ENCODE assay signal across 10 cellular contexts in the genomic region with DNA sequence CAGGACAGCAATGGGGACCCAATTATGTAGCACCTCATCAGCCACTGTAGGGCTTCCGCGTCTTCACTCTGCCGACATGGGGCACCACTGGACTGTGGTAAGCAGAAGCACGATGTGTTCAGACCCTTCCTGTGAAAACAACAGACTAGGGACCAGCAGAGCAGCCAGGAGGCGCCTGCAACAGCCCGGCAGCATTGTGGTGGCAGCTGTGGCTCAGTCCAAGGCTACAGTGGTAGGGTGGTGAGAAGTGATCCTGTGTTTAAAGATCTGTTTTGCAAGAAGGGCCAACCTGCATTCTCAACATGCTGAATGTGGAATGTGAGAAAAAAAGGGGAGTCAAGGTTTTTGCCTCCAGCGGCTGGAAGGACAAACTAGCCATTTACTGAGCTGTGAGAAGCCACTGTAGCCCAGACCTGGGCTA.
DNase-seq lines count a peak whose midpoint lies in the region; ATAC-seq and TF ChIP-seq lines count a peak whose summit lies in the region.
"Had no signal": no experiment of that assay in that cellular context is flagged by ENCODE, and none has a peak within 500 bp of the region (broad histone marks: within the 10 kb centered on the region; RNA-seq: fewer than 3 reads in every experiment).

No MANE protein-coding gene starts in this region.

- H3K56ac ChIP-seq in IMR-90 (ENCODE audit: extremely low read depth, insufficient read depth, low read length) = no peak overlapping the region

- in situ Hi-C loops in IMR-90 (cut with MboI; ENCODE audit: low sequenced_read_pairs) = no loop called here

- H3K4me1 Mint-ChIP-seq in activated CD4-positive, alpha-beta memory T cell treated with anti-CD3 and anti-CD28 coated beads for 36 hours (ENCODE audit: low read depth) = peaks cover 42% of the 10 kb centered on the region

- ATAC-seq in DND-41 (ENCODE audit: insufficient read depth, low read depth) = no peak
- ATAC-seq in IMR-90 (ENCODE audit: low read depth) = no peak
- ATAC-seq: PC-3 had no signal

- BruUV-seq in IMR-90 (replicated peaks; lab: Mats Ljungman, UMichigan) = no TSS peak

- no peaks in the 10 kb centered on the region for H3K9me3 ChIP-seq in DND-41 (ENCODE audit: insufficient read depth, low read length, severe bottlenecking)
- no peaks in the 10 kb centered on the region; the same call in 1 of the 2 replicates for H3K9me3 ChIP-seq in IMR-90 (ENCODE audit: control insufficient read depth, insufficient read depth, low read length)
- no peaks in the 10 kb centered on the region for H3K9me3 ChIP-seq in neutrophil
- H3K9me3 ChIP-seq in SK-N-SH = no peaks in the 10 kb centered on the region

- CTCF ChIA-PET in IMR-90 (lab: Yijun Ruan, JAX) (interaction anchor here (1.1 kb wide), 1 partner anchor 130 kb away, joined by 3 read pairs; no protein-coding TSS in a partner anchor), SK-N-SH (lab: Yijun Ruan, JAX) (no interaction called here)
- CTCF ChIA-PET in activated CD4-positive, alpha-beta memory T cell treated with anti-CD3 and anti-CD28 coated beads for 36 hours (lab: Charles Lee) = no interaction called here

- peak overlapping the region; percentile 19; the same call in 1 of the 2 replicates for H3K14ac ChIP-seq in IMR-90 (replicated peaks; ENCODE audit: low read depth, low read length)

- H3K9me3 Mint-ChIP-seq in activated CD4-positive, alpha-beta memory T cell treated with anti-CD3 and anti-CD28 coated beads for 36 hours = no peaks in the 10 kb centered on the region

- H4K5ac ChIP-seq in IMR-90 (ENCODE audit: low read depth, low read length) = no peak overlapping the region

- POLR2A ChIA-PET in IMR-90 (lab: Charles Lee; ENCODE audit: unreplicated experiment) = no interaction called here
- POLR2A ChIA-PET in activated CD4-positive, alpha-beta memory T cell treated with anti-CD3 and anti-CD28 coated beads for 36 hours (lab: Charles Lee) = no interaction called here
- POLR2A ChIA-PET in SK-N-SH (lab: Yijun Ruan, JAX) = no interaction called here

- peak overlapping the region; percentile 25; the same call in 1 of the 2 replicates for H3K18ac ChIP-seq in IMR-90 (ENCODE audit: low read depth, low read length)

- H2BK120ac ChIP-seq in IMR-90 (ENCODE audit: low read depth, low read length) = peak overlapping the region; percentile 77

- H4K91ac ChIP-seq in IMR-90 (ENCODE audit: insufficient read depth, low read depth, low read length) = peak overlapping the region; percentile 59

- H3K27ac ChIP-seq in DND-41 (ENCODE audit: low read length) = peak overlapping the region; percentile 96
- no peak overlapping the region for H3K27ac ChIP-seq in IMR-90 (ENCODE audit: insufficient read depth, low read length)
- peak overlapping the region; percentile 96 for H3K27ac ChIP-seq in neutrophil
- no peak overlapping the region for H3K27ac ChIP-seq in SK-N-SH (ENCODE audit: low read depth in 2 of 2, low read length in 1 of 2)

- H2BK5ac ChIP-seq in IMR-90 (ENCODE audit: low read depth, low read length, poor library complexity, severe bottlenecking) = peak overlapping the region; percentile 11

- H2AFZ ChIP-seq in DND-41 (ENCODE audit: low read depth, low read length) (no peak overlapping the region), IMR-90 (replicated peaks; ENCODE audit: low read length, poor library complexity) (peak overlapping the region; percentile 66), SK-N-SH (ENCODE audit: low read depth) (no peak overlapping the region)

- no peaks in the 10 kb centered on the region for H3F3A ChIP-seq in SK-N-SH (replicated peaks; ENCODE audit: insufficient read depth)

- peak overlapping the region; percentile 7; the same call in 1 of the 3 replicates for H2BK15ac ChIP-seq in IMR-90 (ENCODE audit: low read depth, low read length)

- DNase-seq in DND-41 = peak; percentile 68
- peak; percentile 26 for DNase-seq in IMR-90
- peak; percentile 53 for DNase-seq in choroid plexus epithelial cell (ENCODE audit: low read depth)
- no peak for DNase-seq in activated CD4-positive, alpha-beta memory T cell treated with anti-CD3 and anti-CD28 coated beads for 36 hours
- no peak for DNase-seq in SK-N-SH
- no peak for DNase-seq in DMS 273 treated with DMSO at 0.1 percent for 48 hours (lab: John Stamatoyannopoulos, UW)
- no peak for DNase-seq in NCI-H748 treated with DMSO at 0.1 percent for 48 hours (lab: John Stamatoyannopoulos, UW)
- DNase-seq: activated CD8-positive, alpha-beta memory T cell treated with anti-CD3 and anti-CD28 coated beads, Interleukin-2, amount 50 U/mL, for 48 hours; PC-3 had no signal

- peak overlapping the region in 1 of 2 experiments; percentile 10; a peak in 1 of 4 replicates for H3K4me3 ChIP-seq in DND-41 (ENCODE audit: low read depth in 1 of 2, low read length in 2 of 2)
- H3K4me3 ChIP-seq in IMR-90 (ENCODE audit: insufficient read depth, low read depth, low read length) = no peak overlapping the region
- no peak overlapping the region for H3K4me3 ChIP-seq in choroid plexus epithelial cell (ENCODE audit: low read depth, low read length)
- H3K4me3 ChIP-seq in neutrophil (ENCODE audit: low read depth in 1 of 2, low read length in 1 of 2) = peak overlapping the region in 1 of 2 experiments; percentile 10
- no peak overlapping the region for H3K4me3 ChIP-seq in SK-N-SH (ENCODE audit: low read depth in 2 of 2, low read length in 1 of 2)

- dilution Hi-C loops in IMR-90 (cut with HindIII; ENCODE audit: low sequenced_read_pairs, unreplicated experiment) = no loop called here

- peaks cover 0 to 8% of the 10 kb centered on the region in 2 experiments; a peak in 1 of 4 replicates for H3K79me1 ChIP-seq in IMR-90 (ENCODE audit: low read depth in 1 of 2, low read length in 2 of 2)

- H3K36me3 Mint-ChIP-seq in activated CD4-positive, alpha-beta memory T cell treated with anti-CD3 and anti-CD28 coated beads for 36 hours = no peaks in the 10 kb centered on the region

- H3K27me3 ChIP-seq in DND-41 (ENCODE audit: insufficient read depth, low read length, poor library complexity) = no peaks in the 10 kb centered on the region
- H3K27me3 ChIP-seq in IMR-90 (ENCODE audit: control insufficient read depth, insufficient read depth, low read length) = no peaks in the 10 kb centered on the region
- no peaks in the 10 kb centered on the region for H3K27me3 ChIP-seq in neutrophil
- H3K27me3 ChIP-seq in SK-N-SH (ENCODE audit: insufficient read depth) = peaks cover 12% of the 10 kb centered on the region; the same call in 1 of the 2 replicates

- H3K27ac Mint-ChIP-seq in activated CD4-positive, alpha-beta memory T cell treated with anti-CD3 and anti-CD28 coated beads for 36 hours = no peak overlapping the region

- TF ChIP-seq POLR2A in IMR-90 (IDR thresholded peaks at IDR 0.05; ENCODE audit: low read depth, low read length) = no peak

- H4K20me1 ChIP-seq in DND-41 (ENCODE audit: insufficient read depth, low read length) = no peaks in the 10 kb centered on the region
- no peaks in the 10 kb centered on the region for H4K20me1 ChIP-seq in IMR-90 (ENCODE audit: insufficient read depth, low read length)
- no peaks in the 10 kb centered on the region for H4K20me1 ChIP-seq in SK-N-SH (ENCODE audit: insufficient read depth)

- H3K4me3 Mint-ChIP-seq in activated CD4-positive, alpha-beta memory T cell treated with anti-CD3 and anti-CD28 coated beads for 36 hours = no peak overlapping the region

- H3K4me1 ChIP-seq in DND-41 (ENCODE audit: insufficient read depth, low read length) (peaks cover 99% of the 10 kb centered on the region), IMR-90 (ENCODE audit: control insufficient read depth, insufficient read depth, low read length) (peaks cover 32% of the 10 kb centered on the region), neutrophil (ENCODE audit: control insufficient read depth in 1 of 2, insufficient read depth in 1 of 2, low read depth in 1 of 2, low read length in 1 of 2) (peaks cover 74 to 84% of the 10 kb centered on the region in 2 experiments), SK-N-SH (ENCODE audit: control insufficient read depth in 1 of 2, insufficient read depth in 2 of 2, low read depth in 1 of 2, low read length in 1 of 2) (peaks cover 0 to 16% of the 10 kb centered on the region in 2 experiments; a peak in 2 of 4 replicates)

- H3K9ac ChIP-seq in DND-41 (ENCODE audit: low read depth, low read length) (peak overlapping the region; percentile 48), IMR-90 (ENCODE audit: low read depth, low read length) (no peak overlapping the region), SK-N-SH (no peak overlapping the region)

- H3K79me2 ChIP-seq in DND-41 (ENCODE audit: insufficient read depth, low read length) = peaks cover 37% of the 10 kb centered on the region
- no peaks in the 10 kb centered on the region for H3K79me2 ChIP-seq in SK-N-SH (ENCODE audit: insufficient read depth)

- peak overlapping the region; percentile 27 for H3K4me2 ChIP-seq in DND-41 (ENCODE audit: insufficient read depth, low read length)
- no peak overlapping the region for H3K4me2 ChIP-seq in IMR-90 (ENCODE audit: low read depth, low read length)
- H3K4me2 ChIP-seq in SK-N-SH = no peak overlapping the region

- H2AK9ac ChIP-seq in IMR-90 (replicated peaks; ENCODE audit: low read depth, low read length, poor library complexity) = peak overlapping the region; percentile 66

- WGBS in IMR-90 (ENCODE audit: extremely low coverage in 2 of 2, insufficient read length in 1 of 2), 2 experiments = 46% methylated on average over 4 of the region's 7 CpGs; no CpG with 5 or more reads in 1 of the 2 experiments
- 62% methylated on average over 7 of the region's 7 CpGs for WGBS in SK-N-SH (ENCODE audit: low lambda C conversion rate)

- H3K27me3 Mint-ChIP-seq in activated CD4-positive, alpha-beta memory T cell treated with anti-CD3 and anti-CD28 coated beads for 36 hours = peaks cover 15% of the 10 kb centered on the region

- peak overlapping the region in 1 of 2 experiments; percentile 78; a peak in 1 of 4 replicates for H4K8ac ChIP-seq in IMR-90 (ENCODE audit: low read depth in 2 of 2, low read length in 2 of 2)

- H3K9me1 ChIP-seq in IMR-90 (ENCODE audit: insufficient read depth, low read length) = peaks cover 16% of the 10 kb centered on the region

- peak overlapping the region; percentile 84 for H2AK5ac ChIP-seq in IMR-90 (ENCODE audit: low read depth, low read length)

- H3K36me3 ChIP-seq in DND-41 (ENCODE audit: insufficient read depth, low read length) = no peaks in the 10 kb centered on the region
- H3K36me3 ChIP-seq in IMR-90 (ENCODE audit: control insufficient read depth, insufficient read depth, low read length) = no peaks in the 10 kb centered on the region
- H3K36me3 ChIP-seq in neutrophil = no peaks in the 10 kb centered on the region
- no peaks in the 10 kb centered on the region for H3K36me3 ChIP-seq in SK-N-SH (replicated peaks in 1 of 2; ENCODE audit: control insufficient read depth in 1 of 2, insufficient read depth in 2 of 2, low read length in 1 of 2)

- H3K9me2 ChIP-seq in SK-N-SH = no peaks in the 10 kb centered on the region

- TF ChIP-seq RAD21 in IMR-90 (IDR thresholded peaks at IDR 0.05; ENCODE audit: low read length) (no peak; the same call in 1 of the 2 replicates), SK-N-SH (IDR thresholded peaks at IDR 0.05; ENCODE audit: low read length) (no peak)

- H3K23ac ChIP-seq in IMR-90 (ENCODE audit: low read depth, low read length) = no peak overlapping the region

- no peak for TF ChIP-seq EP300 in SK-N-SH (IDR thresholded peaks at IDR 0.05; ENCODE audit: borderline replicate concordance in 1 of 2, low read depth in 1 of 2, low read length in 1 of 2)

- peak overlapping the region; percentile 58 for H3K4ac ChIP-seq in IMR-90 (ENCODE audit: low read depth, low read length)

- TF ChIP-seq CTCF in DND-41 (IDR thresholded peaks at IDR 0.05; ENCODE audit: borderline replicate concordance, extremely low read depth, low read length, poor library complexity, severe bottlenecking) = peak; percentile 37
- peak; percentile 20; the same call in 1 of the 2 replicates for TF ChIP-seq CTCF in IMR-90 (conservative IDR thresholded peaks at IDR 0.05; ENCODE audit: low read depth, low read length)
- peak; percentile 18 for TF ChIP-seq CTCF in choroid plexus epithelial cell (conservative IDR thresholded peaks at IDR 0.05; ENCODE audit: low read depth, low read length)
- peak; percentile 17 for TF ChIP-seq CTCF in neutrophil (IDR thresholded peaks at IDR 0.05)
- TF ChIP-seq CTCF in SK-N-SH (IDR thresholded peaks at IDR 0.05) = no peak

- H2BK20ac ChIP-seq in IMR-90 (ENCODE audit: low read depth, low read length) = peak overlapping the region; percentile 67

- intact Hi-C loops in IMR-90 (cut with micrococcal nuclease) = no loop called here
- intact Hi-C loops in activated CD4-positive, alpha-beta memory T cell treated with anti-CD3 and anti-CD28 coated beads for 36 hours (cut with micrococcal nuclease) = no loop called here

Comparison
In these comparisons a context has a peak if more than half of its experiments do, and no peak if none do; other contexts are left out.
1. DNase-seq: peak in DND-41 (single experiment), IMR-90 (single experiment) and choroid plexus epithelial cell (single experiment); none in activated CD4-positive, alpha-beta memory T cell treated with anti-CD3 and anti-CD28 coated beads for 36 hours (single experiment), SK-N-SH (single experiment), DMS 273 treated with DMSO at 0.1 percent for 48 hours (single experiment) and NCI-H748 treated with DMSO at 0.1 percent for 48 hours (single experiment).
2. H3K27ac ChIP-seq: peak in DND-41 (single experiment) and neutrophil (single experiment); none in IMR-90 (single experiment) and SK-N-SH (0 of 2).